Comparison of ENCODE assay signal across 8 cellular contexts in genomic region chr19:48955308-48955958, GRCh38. TPM values are rescaled to one million over a fixed set of nuclear protein-coding genes. Genes with fewer than 3 reads are reported as not detected.
DNase-seq lines count a peak whose midpoint lies in the region; ATAC-seq and TF ChIP-seq lines count a peak whose summit lies in the region.

No MANE protein-coding gene starts in this region.

- ATAC-seq in GM18907 (IDR thresholded peaks at IDR 0.05; ENCODE audit: unreplicated experiment), result no peak

- CTCF ChIA-PET in activated CD4-positive, alpha-beta T cell treated with anti-CD3 and anti-CD28 coated beads, Interleukin-2, amount 10 ng/mL, durations not matched to agents 7 days and 5 days (lab: Charles Lee), result interaction anchor here (1.2 to 1.5 kb wide), 2 partner anchors 9 to 38 kb away, joined by 3 to 7 read pairs; partner anchors contain the start of gene RUVBL2

- intact Hi-C loops in thyroid gland (cut with DNase I), result loop anchor here (10.0 kb wide), 1 partner anchor 51 kb away; the partner anchor contains the start of gene NUCB1

- H3K36me3 Mint-ChIP-seq in activated CD4-positive, alpha-beta T cell treated with anti-CD3 and anti-CD28 coated beads, Interleukin-2, amount 10 ng/mL, durations not matched to agents 7 days and 5 days (ENCODE audit: low read depth), result peaks cover 41% of the 10 kb centered on the region

- no peak for TF ChIP-seq RAD21 in liver (IDR thresholded peaks at IDR 0.05)

- H3K36me3 ChIP-seq in liver (ENCODE audit: control insufficient read depth in 4 of 4, insufficient read depth in 3 of 4, low read depth in 1 of 4, low read length in 3 of 4), result no peaks in the 10 kb centered on the region
- no peaks in the 10 kb centered on the region for H3K36me3 ChIP-seq in thyroid gland

- H3K27ac Mint-ChIP-seq in activated CD4-positive, alpha-beta T cell treated with anti-CD3 and anti-CD28 coated beads, Interleukin-2, amount 10 ng/mL, durations not matched to agents 7 days and 5 days, result peak overlapping the region; percentile 85

- H3K4me3 Mint-ChIP-seq in activated CD4-positive, alpha-beta T cell treated with anti-CD3 and anti-CD28 coated beads, Interleukin-2, amount 10 ng/mL, durations not matched to agents 7 days and 5 days, result peak overlapping the region; percentile 77

- no peak for TF ChIP-seq CTCF in liver (IDR thresholded peaks at IDR 0.05; ENCODE audit: low read depth, low read length, missing input control)
- TF ChIP-seq CTCF in thyroid gland (IDR thresholded peaks at IDR 0.05), result no peak

- no peaks in the 10 kb centered on the region for H3K27me3 Mint-ChIP-seq in activated CD4-positive, alpha-beta T cell treated with anti-CD3 and anti-CD28 coated beads, Interleukin-2, amount 10 ng/mL, durations not matched to agents 7 days and 5 days

- H3K27me3 ChIP-seq in liver (ENCODE audit: control insufficient read depth in 4 of 4, insufficient read depth in 4 of 4, low read length in 3 of 4) (no peaks in the 10 kb centered on the region), thyroid gland (no peaks in the 10 kb centered on the region)

- H3K9me3 Mint-ChIP-seq in activated CD4-positive, alpha-beta T cell treated with anti-CD3 and anti-CD28 coated beads, Interleukin-2, amount 10 ng/mL, durations not matched to agents 7 days and 5 days, result no peaks in the 10 kb centered on the region

- peak overlapping the region; percentile 87 to 94 for H3K9ac ChIP-seq in liver (ENCODE audit: low read depth in 1 of 2, low read length in 2 of 2)

- peaks cover 50% of the 10 kb centered on the region for H3K4me1 Mint-ChIP-seq in activated CD4-positive, alpha-beta T cell treated with anti-CD3 and anti-CD28 coated beads, Interleukin-2, amount 10 ng/mL, durations not matched to agents 7 days and 5 days

- no peak for DNase-seq in activated CD4-positive, alpha-beta T cell treated with anti-CD3 and anti-CD28 coated beads, Interleukin-2, amount 10 ng/mL, durations not matched to agents 7 days and 5 days
- DNase-seq in activated CD4-positive, alpha-beta T cell treated with anti-CD3 and anti-CD28 coated beads, Interleukin-2, amount 50 U/mL, for 48 hours, result no peak
- no peak for DNase-seq in thyroid gland
- no peak for DNase-seq in stimulated activated CD4-positive, alpha-beta T cell treated with anti-CD3 and anti-CD28 coated beads, Interleukin-2, amount 100 ng/mL, for 48 hours
- no peak for DNase-seq in DMS 273 treated with DMSO at 0.1 percent for 48 hours (lab: John Stamatoyannopoulos, UW)

- no peaks in the 10 kb centered on the region for H3K9me3 ChIP-seq in liver (ENCODE audit: control insufficient read depth in 4 of 4, low read length in 3 of 4)
- H3K9me3 ChIP-seq in thyroid gland, result no peaks in the 10 kb centered on the region

- 64% methylated on average over 16 of the region's 16 CpGs for WGBS in liver
- 59 to 61% methylated on average over 12 to 16 of the region's 16 CpGs for WGBS in thyroid gland, 2 donors

- POLR2A ChIA-PET in activated CD4-positive, alpha-beta T cell treated with anti-CD3 and anti-CD28 coated beads, Interleukin-2, amount 10 ng/mL, durations not matched to agents 7 days and 5 days (lab: Charles Lee), result interaction anchor here (0.5 to 0.7 kb wide), 2 partner anchors 528 to 974 kb away, joined by 3 to 4 read pairs; no protein-coding TSS in a partner anchor

- H3K4me3 ChIP-seq in liver (ENCODE audit: low read depth in 1 of 3, low read length in 3 of 3), result peak overlapping the region; percentile 62 to 96 (median 95)
- peak overlapping the region; percentile 7 to 82 (median 8) for H3K4me3 ChIP-seq in thyroid gland (replicated peaks in 1 of 3)

- H3K4me1 ChIP-seq in liver (ENCODE audit: control insufficient read depth in 4 of 4, insufficient read depth in 4 of 4, low read length in 3 of 4), result peaks cover 4 to 14% (median 11%) of the 10 kb centered on the region in 4 donors
- H3K4me1 ChIP-seq in thyroid gland, result peaks cover 8 to 14% of the 10 kb centered on the region in 2 donors

- no peak for TF ChIP-seq POLR2A in thyroid gland (IDR thresholded peaks at IDR 0.05)

- H3K27ac ChIP-seq in angular gyrus (ENCODE audit: low read depth, low read length) (peak overlapping the region; percentile 86), liver (ENCODE audit: low read depth in 1 of 2, low read length in 2 of 2) (peak overlapping the region; percentile 76 to 79), thyroid gland (peak overlapping the region in 2 of 3 donors; percentile 63 to 86)

TF ChIP-seq in liver, 16 proteins besides CTCF, POLR2A, EP300 and RAD21 (continues in another document):
- TF ChIP-seq MAX (IDR thresholded peaks at IDR 0.05) (no peak), EGR1 (IDR thresholded peaks at IDR 0.05; ENCODE audit: low read depth in 2 of 2) (no peak), NR2F2 (IDR thresholded peaks at IDR 0.05) (no peak), REST (IDR thresholded peaks at IDR 0.05) (no peak), RXRA (IDR thresholded peaks at IDR 0.05) (no peak), HNF4G (IDR thresholded peaks at IDR 0.05) (no peak), TAF1 (conservative IDR thresholded peaks at IDR 0.05) (no peak), GABPA (IDR thresholded peaks at IDR 0.05 in 1 of 2, conservative IDR thresholded peaks at IDR 0.05 in 1 of 2) (no peak), ATF3 (IDR thresholded peaks at IDR 0.05) (no peak), FOXA2 (IDR thresholded peaks at IDR 0.05) (no peak), HNF4A (conservative IDR thresholded peaks at IDR 0.05) (no peak), JUND (IDR thresholded peaks at IDR 0.05) (no peak), FOXA1 (IDR thresholded peaks at IDR 0.05) (no peak), SP1 (IDR thresholded peaks at IDR 0.05) (no peak)

RNA-seq across cellular contexts. Expression of gene BAX, which starts 0.8 kb away (rescaled TPM):
- total RNA-seq in activated CD4-positive, alpha-beta T cell treated with anti-CD3 and anti-CD28 coated beads, Interleukin-2, amount 10 ng/mL, durations not matched to agents 7 days and 5 days, result 100 to 1,000 TPM; 310 to 324 TPM
- total RNA-seq in liver, result 10 to 100 TPM; 10.8 to 18.7 TPM
- polyA plus RNA-seq in liver, result 10 to 100 TPM; 10.5 to 27.0 TPM
- 10 to 100 TPM; 28.2 to 74.4 (median 41.2) TPM for total RNA-seq in thyroid gland

RNA-seq across cellular contexts. Expression of gene FTL, which starts 9.7 kb away (rescaled TPM):
- total RNA-seq in activated CD4-positive, alpha-beta T cell treated with anti-CD3 and anti-CD28 coated beads, Interleukin-2, amount 10 ng/mL, durations not matched to agents 7 days and 5 days, result 100 to 1,000 TPM; 683 to 880 TPM
- total RNA-seq in liver, result 1,000 to 10,000 TPM; 2,528 to 9,360 TPM
- over 10,000 TPM; 15,042 to 16,395 TPM for polyA plus RNA-seq in liver
- total RNA-seq in thyroid gland, result over 10,000 TPM in 1 of 4 donors, 1,000 to 10,000 TPM in 3; 5,748 to 12,335 (median 7,175) TPM

RNA-seq across cellular contexts. Expression of gene DHDH, which starts 21.9 kb away (rescaled TPM):
- total RNA-seq in activated CD4-positive, alpha-beta T cell treated with anti-CD3 and anti-CD28 coated beads, Interleukin-2, amount 10 ng/mL, durations not matched to agents 7 days and 5 days, result 1 to 10 TPM; 3.1 to 3.2 TPM
- total RNA-seq in liver (1 to 10 TPM in 1 of 2 donors, not detected in 1; 1.3 TPM), thyroid gland (not detected)
- polyA plus RNA-seq in liver, result under 1 TPM in 1 of 2 donors, not detected in 1; 0.16 TPM

RNA-seq across cellular contexts. Expression of gene GYS1, which starts 37.7 kb away (rescaled TPM):
- 10 to 100 TPM; 55.8 to 60.8 TPM for total RNA-seq in activated CD4-positive, alpha-beta T cell treated with anti-CD3 and anti-CD28 coated beads, Interleukin-2, amount 10 ng/mL, durations not matched to agents 7 days and 5 days
- total RNA-seq in liver (1 to 10 TPM; 8.4 to 8.7 TPM), thyroid gland (10 to 100 TPM; 17.9 to 33.2 (median 23.9) TPM)
- polyA plus RNA-seq in liver, result 1 to 10 TPM; 2.6 to 4.2 TPM

RNA-seq across cellular contexts. Expression of gene RUVBL2, which starts 38.3 kb away (rescaled TPM):
- 10 to 100 TPM; 82.2 to 89.4 TPM for total RNA-seq in activated CD4-positive, alpha-beta T cell treated with anti-CD3 and anti-CD28 coated beads, Interleukin-2, amount 10 ng/mL, durations not matched to agents 7 days and 5 days
- total RNA-seq in liver (10 to 100 TPM; 52.5 to 80.1 TPM), thyroid gland (100 to 1,000 TPM in 3 of 4 donors, 10 to 100 TPM in 1; 80.5 to 131 (median 118) TPM)
- polyA plus RNA-seq in liver, result 10 to 100 TPM; 29.6 to 46.7 TPM

Comparison
In these comparisons a context has a peak if more than half of its experiments do, and no peak if none do; other contexts are left out.
1. RNA of gene BAX, which starts 0.8 kb away (total RNA-seq): 310 to 324 TPM in activated CD4-positive, alpha-beta T cell treated with anti-CD3 and anti-CD28 coated beads, Interleukin-2, amount 10 ng/mL, durations not matched to agents 7 days and 5 days; 28.2 to 74.4 TPM in thyroid gland and 10.8 to 18.7 TPM in liver; every median in the first group is over 4 times any median in the second.
2. Peak in every context shown above with its lines, with median percentiles within 50 percentile points of each other: H3K27ac ChIP-seq.